In genomic region chr2:11482473-11483031, GRCh38 we compare ENCODE assay signal across 8 cellular contexts. TPM values are rescaled to one million over a fixed set of nuclear protein-coding genes. Genes with fewer than 3 reads are reported as not detected.
DNase-seq lines count a peak whose midpoint lies in the region; ATAC-seq and TF ChIP-seq lines count a peak whose summit lies in the region.

No MANE protein-coding gene starts in this region.

- H3K4me3 ChIP-seq in PC-3 (ENCODE audit: low read length) (peak overlapping the region; percentile 61), fibroblast of villous mesenchyme (ENCODE audit: low read depth, low read length) (peak overlapping the region; percentile 58)

- BruUV-seq in PC-3 (replicated peaks; lab: Mats Ljungman, UMichigan), result no TSS peak

- no peaks in the 10 kb centered on the region for H3K9me2 ChIP-seq in PC-3 (replicated peaks; ENCODE audit: low read length)

- peak overlapping the region; percentile 77; the same call in 1 of the 2 replicates for H2AFZ ChIP-seq in PC-3 (ENCODE audit: low read length)

- H3K79me2 ChIP-seq in PC-3 (ENCODE audit: low read length), result no peaks in the 10 kb centered on the region

- H3K27ac ChIP-seq in C4-2B (peak overlapping the region; percentile 67), PC-3 (ENCODE audit: low read length) (no peak overlapping the region)

- CTCF ChIA-PET in PC-3 (lab: Charles Lee), result no interaction called here

- intact Hi-C loops in PC-3 (cut with micrococcal nuclease), result no loop called here

- TF ChIP-seq CTCF in C4-2B (conservative IDR thresholded peaks at IDR 0.05) (no peak), PC-3 (conservative IDR thresholded peaks at IDR 0.05; ENCODE audit: low read depth, low read length) (no peak), fibroblast of villous mesenchyme (IDR thresholded peaks at IDR 0.05; ENCODE audit: insufficient read depth, low read depth, low read length) (no peak), omental fat pad (IDR thresholded peaks at IDR 0.05) (no peak)

- POLR2A ChIA-PET in PC-3 (lab: Charles Lee; ENCODE audit: unreplicated experiment), result no interaction called here

- no peaks in the 10 kb centered on the region for H3K9me3 ChIP-seq in PC-3 (ENCODE audit: low read length)

- no peaks in the 10 kb centered on the region for H3F3A ChIP-seq in PC-3 (ENCODE audit: low read length, unreplicated experiment)

- no peaks in the 10 kb centered on the region for H3K36me3 ChIP-seq in PC-3 (ENCODE audit: low read depth, low read length)

- H3K4me1 ChIP-seq in PC-3 (ENCODE audit: insufficient read depth, low read length), result peaks cover 6% of the 10 kb centered on the region; the same call in 1 of the 2 replicates

- no peak overlapping the region for H3K9ac ChIP-seq in PC-3 (ENCODE audit: low read length)

- no peaks in the 10 kb centered on the region for H4K20me1 ChIP-seq in PC-3 (ENCODE audit: low read length)

- DNase-seq in PC-3 (no peak), fibroblast of villous mesenchyme (ENCODE audit: low read depth) (no peak), omental fat pad (ENCODE audit: low spot score) (no peak), SKM-1 treated with dmso at 0.1 percent for 144 hours (lab: John Stamatoyannopoulos, UW; ENCODE audit: unreplicated experiment) (no peak), NAMALWA (ENCODE audit: low spot score) (no peak)
- DNase-seq in stimulated activated naive CD4-positive, alpha-beta T cell treated with Interleukin-2 at 50 U/mL for 16 hours (lab: John Stamatoyannopoulos, UW), result no peak

- ATAC-seq in PC-3 (peak; percentile 45), omental fat pad (ENCODE audit: low FRiP score) (peak; percentile 62), GM19328 (IDR thresholded peaks at IDR 0.05; ENCODE audit: unreplicated experiment) (no peak)

- peak overlapping the region; percentile 89 for H3K4me2 ChIP-seq in PC-3 (ENCODE audit: low read length)

- H3K27me3 ChIP-seq in PC-3 (ENCODE audit: low read length), result peaks cover 22% of the 10 kb centered on the region

RNA-seq across cellular contexts. Expression of gene E2F6, which starts 16.6 kb away (rescaled TPM):
- 26.8 and 27.1 TPM in 2 replicates for total RNA-seq in PC-3 (2014; rRNA removed)
- 11.3 and 13.4 TPM in 2 replicates for total RNA-seq in fibroblast of villous mesenchyme
- total RNA-seq in omental fat pad, result 10 to 100 TPM; 14.5 to 32.8 (median 25.8) TPM

RNA-seq across cellular contexts. Expression of gene GREB1, which starts 51.3 kb away (rescaled TPM):
- total RNA-seq in PC-3 (2014; rRNA removed) (0.29 and 0.62 TPM in 2 replicates), fibroblast of villous mesenchyme (under 0.01 TPM in 2 replicates), omental fat pad (10 to 100 TPM in 1 of 4 donors, 1 to 10 TPM in 3; 1.9 to 12.4 (median 4.1) TPM)
